Comparison of ENCODE assay signal across 8 cellular contexts in the genomic region with DNA sequence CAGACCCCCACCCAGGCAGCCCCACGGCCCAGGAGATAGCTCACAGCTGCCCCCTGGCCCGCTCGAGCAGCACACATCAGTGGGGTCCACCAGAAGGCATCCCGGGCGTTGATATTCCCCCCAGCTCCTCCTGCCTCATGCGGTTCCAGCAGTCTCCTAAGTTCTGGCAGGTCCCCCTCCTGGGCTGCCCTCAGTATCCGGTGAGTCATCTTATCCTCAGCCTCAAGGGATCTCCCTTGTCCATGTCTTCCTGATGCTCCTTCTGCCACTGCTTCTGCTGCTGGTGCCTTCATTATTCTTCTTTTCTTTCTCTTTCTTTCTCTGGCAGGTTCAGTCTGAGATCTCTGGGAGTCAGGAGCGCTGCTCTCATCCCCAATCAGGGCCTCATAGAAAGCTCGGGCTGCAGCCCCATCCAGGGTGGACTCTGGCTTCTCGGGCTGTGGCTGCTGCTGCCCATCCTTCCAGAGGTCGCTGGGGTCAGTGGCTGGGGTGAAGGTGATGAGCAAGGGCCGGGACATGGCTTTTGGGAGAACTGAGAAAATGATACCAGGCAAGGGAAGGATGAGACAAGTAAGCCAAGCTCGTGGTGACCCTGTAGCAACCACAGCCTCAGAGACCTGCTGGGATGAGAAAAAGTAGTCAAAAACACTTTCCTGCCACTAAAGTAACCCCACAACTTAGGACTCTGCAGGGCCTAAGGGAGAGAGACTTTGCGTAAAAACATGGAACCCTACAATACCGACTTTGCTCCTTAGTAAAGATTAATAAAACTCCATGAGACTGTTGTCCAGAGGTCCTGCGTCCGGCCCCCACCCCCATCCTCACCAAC. TPM values are rescaled to one million over a fixed set of nuclear protein-coding genes. Genes with fewer than 3 reads are reported as not detected.
DNase-seq lines count a peak whose midpoint lies in the region; ATAC-seq and TF ChIP-seq lines count a peak whose summit lies in the region.

No MANE protein-coding gene starts in this region.

- WGBS in stomach, 5 donors: 17 to 23% (median 20%) methylated on average over 17 of the region's 17 CpGs

- peaks cover 30 to 46% (median 43%) of the 10 kb centered on the region in 4 donors for H3K36me3 ChIP-seq in stomach

- H3K4me3 ChIP-seq in stomach: peak overlapping the region; percentile 72 to 98 (median 90)

- no peaks in the 10 kb centered on the region for H3K27me3 ChIP-seq in stomach

- peak; percentile 48 for DNase-seq in DMS79 treated with DMSO at 0.1 percent for 48 hours (lab: John Stamatoyannopoulos, UW)
- DNase-seq in M059J (ENCODE audit: low read depth): peak; percentile 95
- DNase-seq in islet precursor cell: peak; percentile 77
- no peak for DNase-seq in stomach
- DNase-seq in NCI-H1092 (lab: John Stamatoyannopoulos, UW): no peak
- DNase-seq in NCI-H1436 (lab: John Stamatoyannopoulos, UW): no peak

- H3K27ac ChIP-seq in angular gyrus (ENCODE audit: low read depth, low read length) (peak overlapping the region; percentile 85), stomach (peak overlapping the region; percentile 94 to 98 (median 97))

- H3K4me1 ChIP-seq in stomach: peaks cover 39 to 78% (median 69%) of the 10 kb centered on the region in 4 donors

- no peak for TF ChIP-seq POLR2A in stomach (IDR thresholded peaks at IDR 0.05)

- intact Hi-C loops in stomach (cut with DNase I; ENCODE audit: low total_unique reads): no loop called here

- no peak for ATAC-seq in GM21381 (IDR thresholded peaks at IDR 0.05; ENCODE audit: unreplicated experiment)

- TF ChIP-seq EP300 in stomach (IDR thresholded peaks at IDR 0.05): no peak

- no peaks in the 10 kb centered on the region for H3K9me3 ChIP-seq in stomach

- no peak for TF ChIP-seq CTCF in stomach (IDR thresholded peaks at IDR 0.05)

RNA-seq across cellular contexts. Expression of gene GPANK1, which starts 0.6 kb away (rescaled TPM):
- 17.7 and 31.6 TPM in 2 replicates for total RNA-seq in M059J (2014; rRNA removed; shearing (Covaris generic))
- total RNA-seq in stomach: 10 to 100 TPM in 4 of 5 donors, 1 to 10 TPM in 1; 5.8 to 36.8 (median 10.6) TPM
- 10 to 100 TPM; 13.0 to 17.9 (median 13.4) TPM for polyA plus RNA-seq in stomach

RNA-seq across cellular contexts. Expression of gene CSNK2B, which starts 1.7 kb away (rescaled TPM):
- total RNA-seq in M059J (2014; rRNA removed; shearing (Covaris generic)): 645 and 1,183 TPM in 2 replicates
- 100 to 1,000 TPM in 3 of 5 donors, 10 to 100 TPM in 2; 11.3 to 375 (median 142) TPM for total RNA-seq in stomach
- polyA plus RNA-seq in stomach: 100 to 1,000 TPM; 152 to 233 (median 181) TPM

RNA-seq across cellular contexts. Expression of gene C6orf47, which starts 3.6 kb away (rescaled TPM):
- 29.9 and 37.5 TPM in 2 replicates for total RNA-seq in M059J (2014; rRNA removed; shearing (Covaris generic))
- total RNA-seq in stomach: 10 to 100 TPM; 12.8 to 44.9 (median 32.0) TPM
- polyA plus RNA-seq in stomach: 10 to 100 TPM; 10.5 to 16.0 (median 13.0) TPM

RNA-seq across cellular contexts. Expression of gene LY6G5B, which starts 5.6 kb away (rescaled TPM):
- 0.10 and 1.1 TPM in 2 replicates for total RNA-seq in M059J (2014; rRNA removed; shearing (Covaris generic))
- 10 to 100 TPM in 2 of 5 donors, 1 to 10 TPM in 2, not detected in 1; 2.7 to 17.1 (median 10.3) TPM for total RNA-seq in stomach
- polyA plus RNA-seq in stomach: 1 to 10 TPM in 2 of 3 donors, under 1 TPM in 1; 0.44 to 4.7 (median 2.1) TPM

RNA-seq across cellular contexts. Expression of gene APOM, which starts 8.5 kb away (rescaled TPM):
- 3.7 and 6.9 TPM in 2 replicates for total RNA-seq in M059J (2014; rRNA removed; shearing (Covaris generic))
- total RNA-seq in stomach: 1 to 10 TPM in 2 of 5 donors, not detected in 3; 1.3 to 1.9 TPM
- 10 to 100 TPM in 1 of 3 donors, 1 to 10 TPM in 2; 6.4 to 14.2 (median 6.5) TPM for polyA plus RNA-seq in stomach

Comparison
In these comparisons a context has a peak if more than half of its experiments do, and no peak if none do; other contexts are left out.
1. DNase-seq: peak in DMS79 treated with DMSO at 0.1 percent for 48 hours (single experiment), M059J (single experiment) and islet precursor cell (single experiment); none in stomach (single experiment), NCI-H1092 (single experiment) and NCI-H1436 (single experiment).